In genomic region chr12:22578328-22578727, GRCh38 we compare ENCODE assay signal across 33 cellular contexts.
"Had no signal": no experiment of that assay in that cellular context is flagged by ENCODE, and none has a peak within 500 bp of the region (broad histone marks: within the 10 kb centered on the region; RNA-seq: fewer than 3 reads in every experiment).

No MANE protein-coding gene starts in this region.

- H3K36me3 Mint-ChIP-seq: activated naive CD8-positive, alpha-beta T cell treated with anti-CD3 and anti-CD28 coated beads for 36 hours; natural killer cell treated with Interleukin-12 subunit alpha and Interleukin-12 subunit beta and Interleukin-15 and Interleukin-18, amount 100 ng/mL, for 72 hours; stimulated activated memory B cell treated with anti-CD40 and anti-IgM and Interleukin-4, amounts not matched to agents 10 μg/mL and 1 μg/mL and 100 μg/mL, for 72 hours had no signal

- H3K36me3 ChIP-seq: adrenal gland, cardiac muscle cell, colonic mucosa, heart left ventricle, left lung, lower lobe of right lung, right atrium auricular region, thyroid gland, upper lobe of left lung had no signal

- H3K4me3 Mint-ChIP-seq: activated B cell treated with CpG ODN at 0.5 μM for 24 hours; activated CD8-positive, alpha-beta T cell treated with anti-CD3 and anti-CD28 coated beads for 36 hours; activated naive CD8-positive, alpha-beta T cell treated with anti-CD3 and anti-CD28 coated beads for 36 hours; activated T-cell treated with anti-CD3 and anti-CD28 coated beads, Interleukin-2, amount 50 U/mL, for 72 hours; natural killer cell treated with Interleukin-12 subunit alpha and Interleukin-12 subunit beta and Interleukin-15 and Interleukin-18, amount 100 ng/mL, for 72 hours; stimulated activated memory B cell treated with anti-CD40 and anti-IgM and Interleukin-4, amounts not matched to agents 10 μg/mL and 1 μg/mL and 100 μg/mL, for 72 hours; stimulated activated naive CD8-positive, alpha-beta T cell treated with anti-CD3 and anti-CD28 coated beads, Interleukin-15, amount 100 ng/mL, for 72 hours had no signal

- H3K9me3 Mint-ChIP-seq: activated B cell treated with CpG ODN at 0.5 μM for 24 hours; activated CD8-positive, alpha-beta T cell treated with anti-CD3 and anti-CD28 coated beads for 36 hours; activated naive CD8-positive, alpha-beta T cell treated with anti-CD3 and anti-CD28 coated beads for 36 hours; activated T-cell treated with anti-CD3 and anti-CD28 coated beads, Interleukin-2, amount 50 U/mL, for 72 hours; natural killer cell treated with Interleukin-12 subunit alpha and Interleukin-12 subunit beta and Interleukin-15 and Interleukin-18, amount 100 ng/mL, for 72 hours; stimulated activated memory B cell treated with anti-CD40 and anti-IgM and Interleukin-4, amounts not matched to agents 10 μg/mL and 1 μg/mL and 100 μg/mL, for 72 hours; stimulated activated naive CD8-positive, alpha-beta T cell treated with anti-CD3 and anti-CD28 coated beads, Interleukin-15, amount 100 ng/mL, for 72 hours had no signal

- H3K4me2 ChIP-seq: smooth muscle cell had no signal

- FAIRE-seq: endometrium had no signal

- H3K27ac Mint-ChIP-seq: activated B cell treated with CpG ODN at 0.5 μM for 24 hours; activated CD8-positive, alpha-beta T cell treated with anti-CD3 and anti-CD28 coated beads for 36 hours; activated naive CD8-positive, alpha-beta T cell treated with anti-CD3 and anti-CD28 coated beads for 36 hours; activated T-cell treated with anti-CD3 and anti-CD28 coated beads, Interleukin-2, amount 50 U/mL, for 72 hours; natural killer cell treated with Interleukin-12 subunit alpha and Interleukin-12 subunit beta and Interleukin-15 and Interleukin-18, amount 100 ng/mL, for 72 hours; stimulated activated memory B cell treated with anti-CD40 and anti-IgM and Interleukin-4, amounts not matched to agents 10 μg/mL and 1 μg/mL and 100 μg/mL, for 72 hours had no signal

- H3K27me3 ChIP-seq: adrenal gland, body of pancreas, cardiac muscle cell, colonic mucosa, heart left ventricle, left lung, right atrium auricular region, thyroid gland, upper lobe of left lung had no signal

- H3K9me3 ChIP-seq: adrenal gland, body of pancreas, colonic mucosa, left lung, lower lobe of right lung, mucosa of descending colon, right atrium auricular region, thyroid gland, upper lobe of left lung had no signal

- DNase-seq: activated B cell treated with CpG ODN at 0.5 μM for 24 hours; activated CD4-positive, alpha-beta T cell treated with anti-CD3 and anti-CD28 coated beads, Interleukin-2, amount 50 U/mL, for 1 hour; activated CD8-positive, alpha-beta T cell treated with anti-CD3 and anti-CD28 coated beads for 36 hours; activated naive CD4-positive, alpha-beta T cell treated with Interleukin-2 at 50 U/mL for 16 hours; activated naive CD8-positive, alpha-beta T cell treated with anti-CD3 and anti-CD28 coated beads for 36 hours; activated T-cell treated with anti-CD3 and anti-CD28 coated beads for 4 hours; activated T-cell treated with anti-CD3 and anti-CD28 coated beads, Interleukin-2, amount 50 U/mL, for 72 hours; adrenal gland; aorta; body of pancreas; cerebellar nuclear complex; colonic mucosa; effector CD8-positive, alpha-beta T cell; erythroblast; heart left ventricle; hypothalamus; left lung; lower lobe of right lung; mucosa of descending colon; stimulated activated CD4-positive, alpha-beta T cell treated with anti-CD3 and anti-CD28 coated beads, Interleukin-1b, Interleukin-23, amount 100 ng/mL, for 48 hours; stimulated activated CD4-positive, alpha-beta T cell treated with anti-CD3 and anti-CD28 coated beads, Interleukin-4, amount 100 ng/mL, for 4 hours; stimulated activated CD8-positive, alpha-beta memory T cell treated with anti-CD3 and anti-CD28 coated beads, Interleukin-4, amount 100 ng/mL, for 48 hours; stimulated activated naive CD8-positive, alpha-beta T cell treated with anti-CD3 and anti-CD28 coated beads, Interleukin-15, amount 100 ng/mL, for 72 hours; substantia nigra; T-helper 2 cell; thyroid gland; upper lobe of left lung had no signal

- ATAC-seq: activated CD8-positive, alpha-beta T cell treated with anti-CD3 and anti-CD28 coated beads for 36 hours; activated T-cell treated with anti-CD3 and anti-CD28 coated beads, Interleukin-2, amount 50 U/mL, for 72 hours; body of pancreas; heart left ventricle; left lung; lower lobe of right lung; natural killer cell treated with Interleukin-12 subunit alpha and Interleukin-12 subunit beta and Interleukin-15 and Interleukin-18, amount 100 ng/mL, for 72 hours; stimulated activated memory B cell treated with anti-CD40 and anti-IgM and Interleukin-4, amounts not matched to agents 10 μg/mL and 1 μg/mL and 100 μg/mL, for 72 hours; stimulated activated naive CD8-positive, alpha-beta T cell treated with anti-CD3 and anti-CD28 coated beads, Interleukin-15, amount 100 ng/mL, for 72 hours had no signal

- H3K27me3 Mint-ChIP-seq: activated naive CD8-positive, alpha-beta T cell treated with anti-CD3 and anti-CD28 coated beads for 36 hours; natural killer cell treated with Interleukin-12 subunit alpha and Interleukin-12 subunit beta and Interleukin-15 and Interleukin-18, amount 100 ng/mL, for 72 hours; stimulated activated memory B cell treated with anti-CD40 and anti-IgM and Interleukin-4, amounts not matched to agents 10 μg/mL and 1 μg/mL and 100 μg/mL, for 72 hours; stimulated activated naive CD8-positive, alpha-beta T cell treated with anti-CD3 and anti-CD28 coated beads, Interleukin-15, amount 100 ng/mL, for 72 hours had no signal

- H3K4me1 Mint-ChIP-seq: activated B cell treated with CpG ODN at 0.5 μM for 24 hours; activated naive CD8-positive, alpha-beta T cell treated with anti-CD3 and anti-CD28 coated beads for 36 hours; stimulated activated memory B cell treated with anti-CD40 and anti-IgM and Interleukin-4, amounts not matched to agents 10 μg/mL and 1 μg/mL and 100 μg/mL, for 72 hours; stimulated activated naive CD8-positive, alpha-beta T cell treated with anti-CD3 and anti-CD28 coated beads, Interleukin-15, amount 100 ng/mL, for 72 hours had no signal

- H3K4me1 ChIP-seq: adrenal gland, body of pancreas, colonic mucosa, heart left ventricle, left lung, lower lobe of right lung, right atrium auricular region, thyroid gland, upper lobe of left lung had no signal

- H3K4me3 ChIP-seq: adrenal gland, body of pancreas, cardiac muscle cell, colonic mucosa, heart left ventricle, left lung, lower lobe of right lung, mucosa of descending colon, right atrium auricular region, smooth muscle cell, thyroid gland, upper lobe of left lung had no signal

- H3K27ac ChIP-seq: adrenal gland, body of pancreas, cardiac muscle cell, colonic mucosa, heart left ventricle, left lung, lower lobe of right lung, right atrium auricular region, thyroid gland, upper lobe of left lung had no signal
